ENCODE assay signal across 31 cellular contexts in genomic region chr2:147098946-147099345, GRCh38.
"Had no signal": no experiment of that assay in that cellular context is flagged by ENCODE, and none has a peak within 500 bp of the region (broad histone marks: within the 10 kb centered on the region; RNA-seq: fewer than 3 reads in every experiment).

No MANE protein-coding gene starts in this region.

- H3K27me3 Mint-ChIP-seq: activated CD4-positive, alpha-beta T cell treated with anti-CD3 and anti-CD28 coated beads, Interleukin-2, amount 10 ng/mL, durations not matched to agents 24 days and 14 days had no signal

- H3K36me3 Mint-ChIP-seq: activated naive CD4-positive, alpha-beta T cell treated with anti-CD3 and anti-CD28 coated beads, Interleukin-2, amount 50 U/mL, for 24 hours; activated naive CD8-positive, alpha-beta T cell treated with anti-CD3 and anti-CD28 coated beads, Interleukin-2, amount 10 ng/mL, durations not matched to agents 7 days and 5 days; brain had no signal

- H3K4me3 Mint-ChIP-seq: activated CD4-positive, alpha-beta T cell treated with anti-CD3 and anti-CD28 coated beads, Interleukin-2, amount 10 ng/mL, durations not matched to agents 24 days and 14 days; activated CD8-positive, alpha-beta T cell treated with anti-CD3 and anti-CD28 coated beads, Interleukin-2, amount 10 ng/mL, durations not matched to agents 7 days and 5 days; activated naive CD4-positive, alpha-beta T cell treated with anti-CD3 and anti-CD28 coated beads, Interleukin-2, amount 50 U/mL, for 24 hours; activated naive CD8-positive, alpha-beta T cell treated with anti-CD3 and anti-CD28 coated beads, Interleukin-2, amount 10 ng/mL, durations not matched to agents 7 days and 5 days; activated T-cell treated with anti-CD3 and anti-CD28 coated beads, Interleukin-2, amount 50 U/mL, for 24 hours; brain had no signal

- DNase-seq: activated CD4-positive, alpha-beta T cell treated with anti-CD3 and anti-CD28 coated beads for 1 hour; activated CD4-positive, alpha-beta T cell treated with anti-CD3 and anti-CD28 coated beads, Interleukin-2, amount 10 ng/mL, durations not matched to agents 24 days and 14 days; activated CD4-positive, alpha-beta T cell treated with anti-CD3 and anti-CD28 coated beads, Interleukin-2, amount 50 U/mL, for 4 hours; activated CD4-positive, CD25-positive, alpha-beta regulatory T cell; activated CD8-positive, alpha-beta T cell treated with anti-CD3 and anti-CD28 coated beads, Interleukin-2, amount 10 ng/mL, durations not matched to agents 7 days and 5 days; activated gamma-delta T cell; activated naive CD4-positive, alpha-beta T cell treated with Interleukin-2 at 50 U/mL for 16 hours; activated naive CD8-positive, alpha-beta T cell treated with anti-CD3 and anti-CD28 coated beads, Interleukin-2, amount 10 ng/mL, durations not matched to agents 7 days and 5 days; activated T-cell treated with anti-CD3 and anti-CD28 coated beads, Interleukin-2, amount 50 U/mL, for 24 hours; central memory CD4-positive, alpha-beta T cell; NCI-H1092 treated with DMSO at 0.1 percent for 48 hours; NCI-H1417; NCI-H146; NCI-H187; NCI-H2029 treated with DMSO at 0.1 percent for 48 hours; NCI-H2107; NCI-H2171; NCI-H510A; NCI-H526; NCI-H748 treated with DMSO at 0.1 percent for 48 hours; NK-92 treated with Interleukin-12 subunit alpha and Interleukin-12 subunit beta, amount 100 ng/mL, for 24 hours; PC-3; SIG-M5; SW 1271; T-helper 1 cell; T-helper 2 cell; T1000; WERI-Rb-1 had no signal

- H3K4me1 Mint-ChIP-seq: activated CD4-positive, alpha-beta T cell treated with anti-CD3 and anti-CD28 coated beads, Interleukin-2, amount 10 ng/mL, durations not matched to agents 24 days and 14 days; activated naive CD4-positive, alpha-beta T cell treated with anti-CD3 and anti-CD28 coated beads, Interleukin-2, amount 50 U/mL, for 24 hours; activated naive CD8-positive, alpha-beta T cell treated with anti-CD3 and anti-CD28 coated beads, Interleukin-2, amount 10 ng/mL, durations not matched to agents 7 days and 5 days; brain had no signal

- H3K9me3 Mint-ChIP-seq: activated naive CD4-positive, alpha-beta T cell treated with anti-CD3 and anti-CD28 coated beads, Interleukin-2, amount 50 U/mL, for 24 hours; activated naive CD8-positive, alpha-beta T cell treated with anti-CD3 and anti-CD28 coated beads, Interleukin-2, amount 10 ng/mL, durations not matched to agents 7 days and 5 days; activated T-cell treated with anti-CD3 and anti-CD28 coated beads, Interleukin-2, amount 50 U/mL, for 24 hours; activated T-helper 2 cell treated with anti-CD3 and anti-CD28 coated beads, Interferon-gamma antibody, Interleukin-2, Interleukin-4, amounts not matched to agents 10 μg/mL and 5 μg/mL and 100 μg/mL, durations not matched to agents 14 hours and 24 hours and 36 hours had no signal

- H3K27ac Mint-ChIP-seq: activated CD4-positive, alpha-beta T cell treated with anti-CD3 and anti-CD28 coated beads, Interleukin-2, amount 10 ng/mL, durations not matched to agents 24 days and 14 days; activated CD8-positive, alpha-beta T cell treated with anti-CD3 and anti-CD28 coated beads, Interleukin-2, amount 10 ng/mL, durations not matched to agents 7 days and 5 days; activated naive CD4-positive, alpha-beta T cell treated with anti-CD3 and anti-CD28 coated beads, Interleukin-2, amount 50 U/mL, for 24 hours; activated naive CD8-positive, alpha-beta T cell treated with anti-CD3 and anti-CD28 coated beads, Interleukin-2, amount 10 ng/mL, durations not matched to agents 7 days and 5 days; activated T-cell treated with anti-CD3 and anti-CD28 coated beads, Interleukin-2, amount 50 U/mL, for 24 hours; activated T-helper 2 cell treated with anti-CD3 and anti-CD28 coated beads, Interferon-gamma antibody, Interleukin-2, Interleukin-4, amounts not matched to agents 10 μg/mL and 5 μg/mL and 100 μg/mL, durations not matched to agents 14 hours and 24 hours and 36 hours; brain had no signal
